15 cellular contexts compared by ENCODE assay signal in the genomic region with DNA sequence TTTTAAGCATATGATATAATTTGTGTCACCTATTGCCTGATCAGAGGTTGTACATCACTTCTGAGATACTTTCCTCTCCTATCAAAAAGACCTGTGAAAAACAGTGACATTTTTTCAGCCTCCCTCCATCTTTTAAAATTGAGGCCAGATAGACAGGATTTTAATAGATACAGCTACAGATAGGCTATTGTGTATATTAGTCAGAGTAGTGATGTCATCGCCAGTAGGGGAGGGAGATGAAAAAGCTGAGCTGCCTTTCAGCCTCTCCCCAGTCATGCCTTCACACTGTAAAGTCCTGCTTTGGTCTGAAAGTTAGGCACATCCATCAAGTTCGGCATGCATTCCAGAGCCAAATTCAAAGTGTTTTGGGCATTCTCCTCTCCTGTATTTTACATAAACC. TPM values are rescaled to one million over a fixed set of nuclear protein-coding genes. Genes with fewer than 3 reads are reported as not detected.
A peak's percentile ranks its signal among the peaks of the same experiment; 100 is the strongest.
DNase-seq lines count a peak whose midpoint lies in the region; ATAC-seq and TF ChIP-seq lines count a peak whose summit lies in the region.
"Had no signal": no experiment of that assay in that cellular context is flagged by ENCODE, and none has a peak within 500 bp of the region (broad histone marks: within the 10 kb centered on the region; RNA-seq: fewer than 3 reads in every experiment).

No MANE protein-coding gene starts in this region.

- H3K4me3 Mint-ChIP-seq in CD14-positive monocyte: no peak overlapping the region
- no peak overlapping the region for H3K4me3 Mint-ChIP-seq in activated T-helper 2 cell treated with anti-CD3 and anti-CD28 coated beads, Interferon-gamma antibody, Interleukin-2, Interleukin-4, amounts not matched to agents 10 μg/mL and 5 μg/mL and 100 μg/mL, durations not matched to agents 14 hours and 24 hours and 36 hours (ENCODE audit: low read depth)
- H3K4me3 Mint-ChIP-seq: activated CD8-positive, alpha-beta memory T cell treated with anti-CD3 and anti-CD28 coated beads, Interleukin-2, amount 10 ng/mL, durations not matched to agents 7 days and 5 days; neural progenitor cell had no signal

- DNase-seq in DMS53 (lab: John Stamatoyannopoulos, UW) (peak; percentile 12), DMS53 treated with DMSO at 0.1 percent for 48 hours (lab: John Stamatoyannopoulos, UW; ENCODE audit: unreplicated experiment) (no peak), LHCN-M2 (ENCODE audit: low read depth) (peak; percentile 34), dermis blood vessel endothelial cell (peak; percentile 44), midbrain (lab: John Stamatoyannopoulos, UW) (peak; percentile 40), CD14-positive monocyte (ENCODE audit: low spot score) (no peak)
- DNase-seq in activated T-helper 2 cell treated with anti-CD3 and anti-CD28 coated beads, Interferon-gamma antibody, Interleukin-2, Interleukin-4, amounts not matched to agents 10 μg/mL and 5 μg/mL and 100 μg/mL, durations not matched to agents 14 hours and 24 hours and 36 hours (ENCODE audit: low spot score): no peak
- DNase-seq: activated CD8-positive, alpha-beta memory T cell treated with anti-CD3 and anti-CD28 coated beads, Interleukin-2, amount 10 ng/mL, durations not matched to agents 7 days and 5 days; glutamatergic neuron; GOT3; left lung; NCI-H446 treated with DMSO at 0.1 percent for 48 hours; RPMI8226 had no signal

- ATAC-seq in GM18505 (IDR thresholded peaks at IDR 0.05; ENCODE audit: unreplicated experiment): no peak
- ATAC-seq: activated CD8-positive, alpha-beta memory T cell treated with anti-CD3 and anti-CD28 coated beads, Interleukin-2, amount 10 ng/mL, durations not matched to agents 7 days and 5 days; left lung had no signal

- no peak for TF ChIP-seq POLR2A in GM18505 (IDR thresholded peaks at IDR 0.05; ENCODE audit: borderline replicate concordance, extremely low read depth, insufficient read depth, insufficient read length)

- no peaks in the 10 kb centered on the region for H3K9me3 Mint-ChIP-seq in CD14-positive monocyte
- H3K9me3 Mint-ChIP-seq in activated T-helper 2 cell treated with anti-CD3 and anti-CD28 coated beads, Interferon-gamma antibody, Interleukin-2, Interleukin-4, amounts not matched to agents 10 μg/mL and 5 μg/mL and 100 μg/mL, durations not matched to agents 14 hours and 24 hours and 36 hours: no peaks in the 10 kb centered on the region
- H3K9me3 Mint-ChIP-seq: neural progenitor cell had no signal

- peaks cover 0 to 1% (median 0%) of the 10 kb centered on the region in 3 donors for H3K27me3 Mint-ChIP-seq in CD14-positive monocyte (ENCODE audit: low read depth in 3 of 3)
- no peaks in the 10 kb centered on the region for H3K27me3 Mint-ChIP-seq in activated T-helper 2 cell treated with anti-CD3 and anti-CD28 coated beads, Interferon-gamma antibody, Interleukin-2, Interleukin-4, amounts not matched to agents 10 μg/mL and 5 μg/mL and 100 μg/mL, durations not matched to agents 14 hours and 24 hours and 36 hours (ENCODE audit: low read depth)
- H3K27me3 Mint-ChIP-seq: activated CD8-positive, alpha-beta memory T cell treated with anti-CD3 and anti-CD28 coated beads, Interleukin-2, amount 10 ng/mL, durations not matched to agents 7 days and 5 days had no signal

- no peak for TF ChIP-seq CTCF in CD14-positive monocyte (IDR thresholded peaks at IDR 0.05)

- peaks cover 64 to 82% of the 10 kb centered on the region in 2 donors for H3K36me3 Mint-ChIP-seq in CD14-positive monocyte
- peaks cover 77% of the 10 kb centered on the region for H3K36me3 Mint-ChIP-seq in activated T-helper 2 cell treated with anti-CD3 and anti-CD28 coated beads, Interferon-gamma antibody, Interleukin-2, Interleukin-4, amounts not matched to agents 10 μg/mL and 5 μg/mL and 100 μg/mL, durations not matched to agents 14 hours and 24 hours and 36 hours (ENCODE audit: low read depth)

- H3K27ac Mint-ChIP-seq in CD14-positive monocyte: no peak overlapping the region
- H3K27ac Mint-ChIP-seq in activated T-helper 2 cell treated with anti-CD3 and anti-CD28 coated beads, Interferon-gamma antibody, Interleukin-2, Interleukin-4, amounts not matched to agents 10 μg/mL and 5 μg/mL and 100 μg/mL, durations not matched to agents 14 hours and 24 hours and 36 hours: no peak overlapping the region
- H3K27ac Mint-ChIP-seq: neural progenitor cell had no signal

- intact Hi-C loops in CD14-positive monocyte (cut with micrococcal nuclease): no loop called here
- intact Hi-C loops in activated T-helper 2 cell treated with anti-CD3 and anti-CD28 coated beads, Interferon-gamma antibody, Interleukin-2, Interleukin-4, amounts not matched to agents 10 μg/mL and 5 μg/mL and 100 μg/mL, durations not matched to agents 14 hours and 24 hours and 36 hours (cut with micrococcal nuclease): no loop called here

- peaks cover 26% of the 10 kb centered on the region for H3K4me1 Mint-ChIP-seq in CD14-positive monocyte
- peaks cover 29% of the 10 kb centered on the region for H3K4me1 Mint-ChIP-seq in activated T-helper 2 cell treated with anti-CD3 and anti-CD28 coated beads, Interferon-gamma antibody, Interleukin-2, Interleukin-4, amounts not matched to agents 10 μg/mL and 5 μg/mL and 100 μg/mL, durations not matched to agents 14 hours and 24 hours and 36 hours (ENCODE audit: low read depth)

RNA-seq across cellular contexts. Expression of gene PABPC1L, which starts 7.9 kb away (rescaled TPM):
- total RNA-seq in LHCN-M2 (2014; rRNA removed) (7.4 and 11.1 TPM in 2 replicates), dermis blood vessel endothelial cell (1.3 and 2.6 TPM in 2 replicates)
- polyA plus RNA-seq in LHCN-M2 (2012): 6.6 TPM
- polyA plus RNA-seq in CD14-positive monocyte: under 1 TPM in 1 of 2 donors, not detected in 1; 0.21 TPM
- total RNA-seq in activated T-helper 2 cell treated with anti-CD3 and anti-CD28 coated beads, Interferon-gamma antibody, Interleukin-2, Interleukin-4, amounts not matched to agents 10 μg/mL and 5 μg/mL and 100 μg/mL, durations not matched to agents 14 hours and 24 hours and 36 hours: 83.6 and 94.1 TPM in 2 replicates

RNA-seq across cellular contexts. Expression of gene YWHAB, which starts 16.5 kb away (rescaled TPM):
- total RNA-seq in LHCN-M2 (2014; rRNA removed) (82.3 and 95.3 TPM in 2 replicates), dermis blood vessel endothelial cell (137 and 188 TPM in 2 replicates)
- 152 TPM for polyA plus RNA-seq in LHCN-M2 (2012)
- 100 to 1,000 TPM; 504 to 654 TPM for polyA plus RNA-seq in CD14-positive monocyte
- 221 and 225 TPM in 2 replicates for total RNA-seq in activated T-helper 2 cell treated with anti-CD3 and anti-CD28 coated beads, Interferon-gamma antibody, Interleukin-2, Interleukin-4, amounts not matched to agents 10 μg/mL and 5 μg/mL and 100 μg/mL, durations not matched to agents 14 hours and 24 hours and 36 hours

RNA-seq across cellular contexts. Expression of gene TOMM34, which starts 58.2 kb away (rescaled TPM):
- 59.3 and 61.7 TPM in 2 replicates for total RNA-seq in LHCN-M2 (2014; rRNA removed)
- 46.6 TPM for polyA plus RNA-seq in LHCN-M2 (2012)
- total RNA-seq in dermis blood vessel endothelial cell: 16.8 and 22.2 TPM in 2 replicates
- polyA plus RNA-seq in CD14-positive monocyte: 1 to 10 TPM; 6.4 to 9.1 TPM
- 59.5 and 62.1 TPM in 2 replicates for total RNA-seq in activated T-helper 2 cell treated with anti-CD3 and anti-CD28 coated beads, Interferon-gamma antibody, Interleukin-2, Interleukin-4, amounts not matched to agents 10 μg/mL and 5 μg/mL and 100 μg/mL, durations not matched to agents 14 hours and 24 hours and 36 hours

Comparison
In these comparisons a context has a peak if more than half of its experiments do, and no peak if none do; other contexts are left out.
1. DNase-seq: peak in DMS53 (single experiment), LHCN-M2 (single experiment), dermis blood vessel endothelial cell (single experiment) and midbrain (single experiment); none in DMS53 treated with DMSO at 0.1 percent for 48 hours (single experiment), CD14-positive monocyte (single experiment) and activated T-helper 2 cell treated with anti-CD3 and anti-CD28 coated beads, Interferon-gamma antibody, Interleukin-2, Interleukin-4, amounts not matched to agents 10 μg/mL and 5 μg/mL and 100 μg/mL, durations not matched to agents 14 hours and 24 hours and 36 hours (single experiment).